ENCODE assay signal across 13 cellular contexts in the genomic region with DNA sequence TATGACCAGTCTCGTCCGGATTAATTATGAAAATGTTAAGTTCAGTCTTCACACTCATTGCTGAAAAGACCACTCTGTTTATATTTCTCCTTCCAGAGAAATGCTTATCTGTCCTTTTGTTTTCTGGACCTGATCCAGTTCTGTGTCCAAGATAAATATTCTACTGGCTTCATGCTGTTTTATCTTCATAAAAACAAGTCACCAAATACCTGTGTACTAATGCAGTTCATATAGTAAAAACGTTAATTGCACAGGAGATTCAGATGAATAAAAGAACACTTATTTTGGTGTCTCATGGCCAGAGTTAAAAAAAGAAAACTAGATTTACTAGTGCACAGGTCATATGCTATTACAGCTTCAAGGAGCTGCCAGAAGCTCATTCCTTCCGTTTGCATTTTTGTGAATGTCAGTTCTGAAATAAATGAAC. TPM values are rescaled to one million over a fixed set of nuclear protein-coding genes. Genes with fewer than 3 reads are reported as not detected.
A peak's percentile ranks its signal among the peaks of the same experiment; 100 is the strongest.
DNase-seq lines count a peak whose midpoint lies in the region; ATAC-seq, FAIRE-seq and TF ChIP-seq lines count a peak whose summit lies in the region.
"Had no signal": no experiment of that assay in that cellular context is flagged by ENCODE, and none has a peak within 500 bp of the region (broad histone marks: within the 10 kb centered on the region; RNA-seq: fewer than 3 reads in every experiment).

No MANE protein-coding gene starts in this region.

- H3K4me2 ChIP-seq in SK-N-SH (peak overlapping the region; percentile 39; the same call in 1 of the 2 replicates), parathyroid adenoma (ENCODE audit: low read length) (peak overlapping the region; percentile 26)

- no peaks in the 10 kb centered on the region for H3K9me3 Mint-ChIP-seq in endothelial cell (ENCODE audit: unreplicated experiment)
- H3K9me3 Mint-ChIP-seq: activated CD4-positive, alpha-beta T cell treated with anti-CD3 and anti-CD28 coated beads, Interleukin-2, amount 10 ng/mL, durations not matched to agents 24 days and 14 days; H9 had no signal

- DNase-seq in D721Med (ENCODE audit: insufficient read length, low spot score) (no peak), SK-N-SH (no peak), endothelial cell (ENCODE audit: low spot score) (no peak), CD1c-positive myeloid dendritic cell (ENCODE audit: extremely low spot score) (no peak), NCI-H524 (lab: John Stamatoyannopoulos, UW) (no peak)
- no peak for DNase-seq in stimulated activated CD4-positive, alpha-beta T cell treated with anti-CD3 and anti-CD28 coated beads, Interleukin-2, amount 100 ng/mL, for 48 hours
- DNase-seq: activated CD4-positive, alpha-beta T cell treated with anti-CD3 and anti-CD28 coated beads, Interleukin-2, amount 10 ng/mL, durations not matched to agents 24 days and 14 days; H9; KBM-7 had no signal

- no peak overlapping the region for H3K9ac ChIP-seq in SK-N-SH
- H3K9ac ChIP-seq in parathyroid adenoma: no peak overlapping the region

- no peak overlapping the region for H3K4me3 Mint-ChIP-seq in endothelial cell (ENCODE audit: unreplicated experiment)
- H3K4me3 Mint-ChIP-seq: activated CD4-positive, alpha-beta T cell treated with anti-CD3 and anti-CD28 coated beads, Interleukin-2, amount 10 ng/mL, durations not matched to agents 24 days and 14 days; activated naive CD8-positive, alpha-beta T cell; H9 had no signal

- no peak for TF ChIP-seq POLR2A in gastroesophageal sphincter (IDR thresholded peaks at IDR 0.05)

- POLR2A ChIA-PET in SK-N-SH (lab: Yijun Ruan, JAX): no interaction called here

- H3K4me1 ChIP-seq in SK-N-SH (ENCODE audit: control insufficient read depth in 1 of 2, insufficient read depth in 2 of 2, low read depth in 1 of 2, low read length in 1 of 2) (peaks cover 21 to 30% of the 10 kb centered on the region in 2 experiments), gastroesophageal sphincter (peaks cover 28 to 84% (median 41%) of the 10 kb centered on the region in 3 donors), parathyroid adenoma (peaks cover 16% of the 10 kb centered on the region)

- H3K9me3 ChIP-seq in SK-N-SH (no peaks in the 10 kb centered on the region), gastroesophageal sphincter (no peaks in the 10 kb centered on the region), parathyroid adenoma (ENCODE audit: control insufficient read depth, low read length) (no peaks in the 10 kb centered on the region)
- H3K9me3 ChIP-seq: SJSA1 had no signal

- CTCF ChIA-PET in SK-N-SH (lab: Yijun Ruan, JAX): interaction anchor here (1.2 to 1.4 kb wide), 2 partner anchors 10 to 17 kb away, joined by 3 read pairs; no protein-coding TSS in a partner anchor

- H3K27me3 ChIP-seq in SK-N-SH (ENCODE audit: insufficient read depth): no peaks in the 10 kb centered on the region
- H3K27me3 ChIP-seq in gastroesophageal sphincter: no peaks in the 10 kb centered on the region
- no peaks in the 10 kb centered on the region for H3K27me3 ChIP-seq in parathyroid adenoma (ENCODE audit: control insufficient read depth, insufficient read depth, low read length)
- H3K27me3 ChIP-seq: SJSA1 had no signal

- no peak overlapping the region for H2AFZ ChIP-seq in SK-N-SH (ENCODE audit: low read depth)
- peak overlapping the region; percentile 28 for H2AFZ ChIP-seq in parathyroid adenoma

- H4K20me1 ChIP-seq in SK-N-SH (ENCODE audit: insufficient read depth): no peaks in the 10 kb centered on the region

- peaks cover 1% of the 10 kb centered on the region for H3K27me3 Mint-ChIP-seq in endothelial cell (ENCODE audit: unreplicated experiment)
- H3K27me3 Mint-ChIP-seq: activated CD4-positive, alpha-beta T cell treated with anti-CD3 and anti-CD28 coated beads, Interleukin-2, amount 10 ng/mL, durations not matched to agents 24 days and 14 days; activated naive CD8-positive, alpha-beta T cell had no signal

- no peak for ATAC-seq in gastroesophageal sphincter

- no peaks in the 10 kb centered on the region for H3K36me3 ChIP-seq in SK-N-SH (replicated peaks in 1 of 2; ENCODE audit: control insufficient read depth in 1 of 2, insufficient read depth in 2 of 2, low read length in 1 of 2)
- no peaks in the 10 kb centered on the region for H3K36me3 ChIP-seq in gastroesophageal sphincter
- H3K36me3 ChIP-seq in parathyroid adenoma (ENCODE audit: control insufficient read depth, insufficient read depth, low read length): no peaks in the 10 kb centered on the region
- H3K36me3 ChIP-seq: SJSA1 had no signal

- H3K4me3 ChIP-seq in SK-N-SH (ENCODE audit: low read depth in 2 of 2, low read length in 1 of 2): no peak overlapping the region
- H3K4me3 ChIP-seq in gastroesophageal sphincter: peak overlapping the region in 1 of 2 donors; percentile 10
- H3K4me3 ChIP-seq in parathyroid adenoma (ENCODE audit: low read depth, low read length): no peak overlapping the region
- H3K4me3 ChIP-seq: SJSA1 had no signal

- WGBS in SK-N-SH (ENCODE audit: low lambda C conversion rate): 17% methylated on average over 4 of the region's 4 CpGs
- 0 to 6% methylated on average over 4 of the region's 4 CpGs for WGBS in gastroesophageal sphincter (ENCODE audit: low coverage in 1 of 2), 2 donors

- H3K79me2 ChIP-seq in SK-N-SH (ENCODE audit: insufficient read depth): peaks cover 87% of the 10 kb centered on the region
- H3K79me2 ChIP-seq in parathyroid adenoma: peaks cover 16% of the 10 kb centered on the region

- H3K4me1 Mint-ChIP-seq in endothelial cell (ENCODE audit: unreplicated experiment): peaks cover 53% of the 10 kb centered on the region

- TF ChIP-seq EP300 in SK-N-SH (IDR thresholded peaks at IDR 0.05; ENCODE audit: borderline replicate concordance in 1 of 2, low read depth in 1 of 2, low read length in 1 of 2) (no peak), gastroesophageal sphincter (IDR thresholded peaks at IDR 0.05) (no peak)

- H3K27ac ChIP-seq in SK-N-SH (ENCODE audit: low read depth in 2 of 2, low read length in 1 of 2): peak overlapping the region; percentile 11 to 22; a peak in 2 of 4 replicates
- H3K27ac ChIP-seq in gastroesophageal sphincter: peak overlapping the region; percentile 54 to 78 (median 70)
- peak overlapping the region; percentile 47 for H3K27ac ChIP-seq in parathyroid adenoma
- H3K27ac ChIP-seq: SJSA1 had no signal

- no peaks in the 10 kb centered on the region for H3K9me2 ChIP-seq in SK-N-SH

- H3K36me3 Mint-ChIP-seq in endothelial cell (ENCODE audit: low read depth, unreplicated experiment): no peaks in the 10 kb centered on the region

- no peak overlapping the region for H3K27ac Mint-ChIP-seq in endothelial cell (ENCODE audit: unreplicated experiment)
- H3K27ac Mint-ChIP-seq: activated CD4-positive, alpha-beta T cell treated with anti-CD3 and anti-CD28 coated beads, Interleukin-2, amount 10 ng/mL, durations not matched to agents 24 days and 14 days; activated naive CD8-positive, alpha-beta T cell had no signal

- TF ChIP-seq CTCF in D721Med (IDR thresholded peaks at IDR 0.05; ENCODE audit: insufficient read depth, missing control alignments) (no peak), SK-N-SH (IDR thresholded peaks at IDR 0.05) (no peak), gastroesophageal sphincter (IDR thresholded peaks at IDR 0.05) (no peak), parathyroid adenoma (IDR thresholded peaks at IDR 0.05) (no peak), endothelial cell (IDR thresholded peaks at IDR 0.05; ENCODE audit: unreplicated experiment) (no peak)

- TF ChIP-seq RAD21 in SK-N-SH (IDR thresholded peaks at IDR 0.05; ENCODE audit: low read length): no peak

- peak; percentile 6 for FAIRE-seq in D721Med (lab: Jason Lieb, UNC)

- peaks cover 15% of the 10 kb centered on the region for H3F3A ChIP-seq in SK-N-SH (replicated peaks; ENCODE audit: insufficient read depth)

TF ChIP-seq in SK-N-SH, 30 proteins besides CTCF, POLR2A, EP300 and RAD21:
- TF ChIP-seq, protein P1, sequence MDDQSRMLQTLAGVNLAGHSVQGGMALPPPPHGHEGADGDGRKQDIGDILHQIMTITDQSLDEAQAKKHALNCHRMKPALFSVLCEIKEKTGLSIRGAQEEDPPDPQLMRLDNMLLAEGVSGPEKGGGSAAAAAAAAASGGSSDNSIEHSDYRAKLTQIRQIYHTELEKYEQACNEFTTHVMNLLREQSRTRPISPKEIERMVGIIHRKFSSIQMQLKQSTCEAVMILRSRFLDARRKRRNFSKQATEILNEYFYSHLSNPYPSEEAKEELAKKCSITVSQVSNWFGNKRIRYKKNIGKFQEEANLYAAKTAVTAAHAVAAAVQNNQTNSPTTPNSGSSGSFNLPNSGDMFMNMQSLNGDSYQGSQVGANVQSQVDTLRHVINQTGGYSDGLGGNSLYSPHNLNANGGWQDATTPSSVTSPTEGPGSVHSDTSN (IDR thresholded peaks at IDR 0.05): no peak
- peak; percentile 41; the same call in 1 of the 2 replicates for TF ChIP-seq NFIC (IDR thresholded peaks at IDR 0.05; ENCODE audit: borderline replicate concordance)
- TF ChIP-seq JUND (IDR thresholded peaks at IDR 0.05): no peak
- TF ChIP-seq, protein P2, sequence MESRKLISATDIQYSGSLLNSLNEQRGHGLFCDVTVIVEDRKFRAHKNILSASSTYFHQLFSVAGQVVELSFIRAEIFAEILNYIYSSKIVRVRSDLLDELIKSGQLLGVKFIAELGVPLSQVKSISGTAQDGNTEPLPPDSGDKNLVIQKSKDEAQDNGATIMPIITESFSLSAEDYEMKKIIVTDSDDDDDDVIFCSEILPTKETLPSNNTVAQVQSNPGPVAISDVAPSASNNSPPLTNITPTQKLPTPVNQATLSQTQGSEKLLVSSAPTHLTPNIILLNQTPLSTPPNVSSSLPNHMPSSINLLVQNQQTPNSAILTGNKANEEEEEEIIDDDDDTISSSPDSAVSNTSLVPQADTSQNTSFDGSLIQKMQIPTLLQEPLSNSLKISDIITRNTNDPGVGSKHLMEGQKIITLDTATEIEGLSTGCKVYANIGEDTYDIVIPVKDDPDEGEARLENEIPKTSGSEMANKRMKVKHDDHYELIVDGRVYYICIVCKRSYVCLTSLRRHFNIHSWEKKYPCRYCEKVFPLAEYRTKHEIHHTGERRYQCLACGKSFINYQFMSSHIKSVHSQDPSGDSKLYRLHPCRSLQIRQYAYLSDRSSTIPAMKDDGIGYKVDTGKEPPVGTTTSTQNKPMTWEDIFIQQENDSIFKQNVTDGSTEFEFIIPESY (IDR thresholded peaks at IDR 0.05; ENCODE audit: borderline replicate concordance, low read depth): no peak

RNA-seq across cellular contexts. Expression of gene FNIP2, which starts 17.3 kb away (rescaled TPM):
- polyA plus RNA-seq in SK-N-SH (2012; rRNA removed): 0.97 and 1.6 TPM in 2 replicates
- polyA plus RNA-seq in SK-N-SH (2012; cell fraction: cytosol; rRNA removed): 1.2 and 1.8 TPM in 2 replicates
- polyA plus RNA-seq in SK-N-SH (2012; cell fraction: nucleus; rRNA removed): 1.5 and 2.4 TPM in 2 replicates
- 100 to 1,000 TPM in 1 of 4 donors, 10 to 100 TPM in 3; 53.0 to 135 (median 70.5) TPM for total RNA-seq in gastroesophageal sphincter
- 34.3 TPM for total RNA-seq in endothelial cell (ENCODE audit: unreplicated experiment)

Comparison
In these comparisons a context has a peak if more than half of its experiments do, and no peak if none do; other contexts are left out.
1. H3K27ac ChIP-seq: peak in every context shown above with its lines; median percentile 70 in gastroesophageal sphincter; 47 in parathyroid adenoma; 16 in SK-N-SH.